ENCODE assay signal across 10 cellular contexts in the genomic region with DNA sequence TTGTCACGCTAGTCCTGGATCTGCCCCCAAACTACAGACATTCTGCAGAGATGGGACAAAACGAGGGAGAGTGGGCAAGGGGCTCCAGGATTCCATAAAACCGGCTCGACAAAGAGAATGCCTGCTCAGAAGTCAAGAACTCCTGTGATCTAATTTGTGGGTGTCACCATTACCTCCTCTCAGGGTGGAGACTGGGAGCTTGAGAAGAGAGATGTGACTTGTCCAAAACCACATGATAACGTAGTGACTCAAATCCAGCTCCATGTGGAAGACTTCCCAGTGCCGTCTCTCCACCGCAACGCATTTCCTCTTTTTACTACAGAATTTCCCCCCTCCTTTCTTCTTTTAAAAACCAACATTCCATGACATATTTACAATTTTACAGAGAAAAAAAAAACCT.
DNase-seq lines count a peak whose midpoint lies in the region; ATAC-seq and TF ChIP-seq lines count a peak whose summit lies in the region.
"Had no signal": no experiment of that assay in that cellular context is flagged by ENCODE, and none has a peak within 500 bp of the region (broad histone marks: within the 10 kb centered on the region; RNA-seq: fewer than 3 reads in every experiment).

No MANE protein-coding gene starts in this region.

- peak; percentile 34 for DNase-seq in AG09319 (ENCODE audit: extremely low read depth, low read depth)
- DNase-seq in HPDE6-E6E7 (ENCODE audit: extremely low spot score), result peak; percentile 54
- DNase-seq in adipocyte (ENCODE audit: low read depth), result peak; percentile 16
- peak; percentile 67 for DNase-seq in iris pigment epithelial cell (ENCODE audit: low read depth)
- DNase-seq in DMS153 (lab: John Stamatoyannopoulos, UW), result no peak
- no peak for DNase-seq in OCI-M1 (lab: John Stamatoyannopoulos, UW)
- DNase-seq: retina, substantia nigra had no signal

- peak overlapping the region; percentile 57 for H3K4me3 ChIP-seq in adipocyte (ENCODE audit: low read length)

- H3K36me3 ChIP-seq in adipocyte (ENCODE audit: control insufficient read depth, insufficient read depth, low read length, severe bottlenecking), result no peaks in the 10 kb centered on the region

- no peaks in the 10 kb centered on the region for H3K27me3 ChIP-seq in adipocyte (replicated peaks; ENCODE audit: control insufficient read depth, insufficient read depth, low read length)

- H3K9ac ChIP-seq in adipocyte (ENCODE audit: low read length), result peak overlapping the region; percentile 39

- peaks cover 32% of the 10 kb centered on the region for H3K4me1 ChIP-seq in adipocyte (ENCODE audit: control insufficient read depth, insufficient read depth, low read length)

- TF ChIP-seq CTCF in AG09319 (IDR thresholded peaks at IDR 0.05; ENCODE audit: low read depth, low read length), result no peak

- H3K9me3 ChIP-seq in adipocyte (ENCODE audit: control insufficient read depth, low read length), result no peaks in the 10 kb centered on the region

- ATAC-seq in GM18907 (IDR thresholded peaks at IDR 0.05; ENCODE audit: unreplicated experiment) (no peak), HG03196 (IDR thresholded peaks at IDR 0.05; ENCODE audit: unreplicated experiment) (no peak)

Comparison
In these comparisons a context has a peak if more than half of its experiments do, and no peak if none do; other contexts are left out.
1. DNase-seq: peak in AG09319 (single experiment), HPDE6-E6E7 (single experiment), adipocyte (single experiment) and iris pigment epithelial cell (single experiment); none in DMS153 (single experiment) and OCI-M1 (single experiment).